Comparison of ENCODE assay signal across 19 cellular contexts in genomic region chr1:182174202-182174855, GRCh38.
DNase-seq lines count a peak whose midpoint lies in the region; ATAC-seq and TF ChIP-seq lines count a peak whose summit lies in the region.
"Had no signal": no experiment of that assay in that cellular context is flagged by ENCODE, and none has a peak within 500 bp of the region (broad histone marks: within the 10 kb centered on the region; RNA-seq: fewer than 3 reads in every experiment).

No MANE protein-coding gene starts in this region.

- H3K36me3 ChIP-seq in left ventricle myocardium inferior, result no peaks in the 10 kb centered on the region
- H3K36me3 ChIP-seq: tibial nerve had no signal

- TF ChIP-seq CTCF in coronary artery (IDR thresholded peaks at IDR 0.05) (no peak), left ventricle myocardium inferior (IDR thresholded peaks at IDR 0.05; ENCODE audit: borderline replicate concordance) (no peak)

- H3K4me3 ChIP-seq in coronary artery, result no peak overlapping the region
- no peak overlapping the region for H3K4me3 ChIP-seq in left ventricle myocardium inferior
- H3K4me3 ChIP-seq: K562, tibial nerve had no signal

- DNase-seq in CD1c-positive myeloid dendritic cell (ENCODE audit: extremely low spot score) (peak; percentile 9), coronary artery (ENCODE audit: low spot score) (no peak), left ventricle myocardium inferior (peak; percentile 36), sciatic nerve (ENCODE audit: low spot score) (no peak), activated gamma-delta T cell (lab: John Stamatoyannopoulos, UW) (no peak), G401 (ENCODE audit: low spot score) (no peak), H4 (ENCODE audit: low spot score) (no peak)
- DNase-seq: activated CD4-positive, alpha-beta memory T cell treated with anti-CD3 and anti-CD28 coated beads for 36 hours; activated T-cell treated with anti-CD3 and anti-CD28 coated beads, Interleukin-2, amount 50 U/mL, for 1 hour; CD4-positive, CD25-positive, alpha-beta regulatory T cell; DMS53; naive B cell; NCI-H1048; SW 1271 had no signal

- intact Hi-C loops in left ventricle myocardium inferior (cut with micrococcal nuclease), result no loop called here
- intact Hi-C loops in sciatic nerve (cut with DNase I), result no loop called here

- in situ Hi-C loops in G401 (cut with HindIII; ENCODE audit: low sequenced_read_pairs), result no loop called here

- H3K27me3 ChIP-seq in left ventricle myocardium inferior (ENCODE audit: low read depth), result no peaks in the 10 kb centered on the region
- H3K27me3 ChIP-seq: tibial nerve had no signal

- H3K27ac ChIP-seq in coronary artery (peak overlapping the region; percentile 38 to 59), left ventricle myocardium inferior (replicated peaks) (peak overlapping the region; percentile 77)
- H3K27ac ChIP-seq: parathyroid adenoma, VCaP had no signal

- peaks cover 35% of the 10 kb centered on the region for H3K4me1 ChIP-seq in left ventricle myocardium inferior
- H3K4me1 ChIP-seq: parathyroid adenoma had no signal

- no peaks in the 10 kb centered on the region for H3K9me3 ChIP-seq in left ventricle myocardium inferior (replicated peaks)
- H3K9me3 ChIP-seq: tibial nerve had no signal

- peak; percentile 18 for ATAC-seq in sciatic nerve
- ATAC-seq in HG02759 (IDR thresholded peaks at IDR 0.05; ENCODE audit: unreplicated experiment), result no peak

Comparison
In these comparisons a context has a peak if more than half of its experiments do, and no peak if none do; other contexts are left out.
1. DNase-seq: peak in CD1c-positive myeloid dendritic cell (single experiment) and left ventricle myocardium inferior (single experiment); none in coronary artery (single experiment), sciatic nerve (single experiment), activated gamma-delta T cell (single experiment), G401 (single experiment) and H4 (single experiment).